In the genomic region with DNA sequence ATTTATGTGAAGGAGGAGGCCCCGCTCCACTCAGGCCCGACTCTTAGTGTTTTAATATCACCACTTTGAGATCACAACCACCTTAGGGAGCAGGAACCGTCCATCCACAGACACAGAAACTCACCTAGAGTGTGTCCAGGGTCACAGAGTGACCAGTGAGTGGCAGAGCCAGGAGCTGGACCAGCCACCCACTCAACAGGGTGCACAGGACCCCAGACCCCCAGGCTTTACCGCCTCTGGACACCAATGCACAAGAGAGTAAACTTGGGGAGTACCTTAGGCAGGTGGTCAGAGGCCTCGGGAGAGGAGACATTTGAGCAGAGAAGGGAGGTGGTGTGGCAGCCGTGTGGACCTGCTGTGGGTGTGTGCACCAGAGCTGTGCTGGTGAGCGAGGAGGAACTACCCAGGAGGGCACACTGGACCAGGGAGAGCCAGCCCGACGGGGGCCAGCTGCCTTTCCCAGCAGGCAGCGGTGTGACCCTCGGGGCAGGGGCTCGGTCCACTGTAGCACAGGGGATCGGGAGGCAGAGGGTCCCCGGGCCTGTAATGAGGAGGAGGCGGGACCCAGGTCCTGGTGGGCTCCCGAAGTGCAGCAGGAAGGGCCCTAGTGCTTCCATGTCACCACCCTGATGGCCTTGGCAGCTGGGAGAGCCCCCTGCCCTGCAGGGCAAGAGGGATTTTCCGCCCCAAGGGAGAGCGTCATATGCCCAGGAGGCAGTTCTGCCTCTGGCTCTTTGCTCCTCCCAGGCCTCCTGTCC, we compare ENCODE assay signal across 2 cellular contexts.
A peak's percentile ranks its signal among the peaks of the same experiment; 100 is the strongest.
TF ChIP-seq lines count a peak whose summit lies in the region.

No MANE protein-coding gene starts in this region.

TF ChIP-seq in HEK293T, 16 proteins besides CTCF, POLR2A, EP300 and RAD21:
- TF ChIP-seq BHLHE40 (IDR thresholded peaks at IDR 0.05; ENCODE audit: borderline replicate concordance), result no peak
- TF ChIP-seq, protein P1, sequence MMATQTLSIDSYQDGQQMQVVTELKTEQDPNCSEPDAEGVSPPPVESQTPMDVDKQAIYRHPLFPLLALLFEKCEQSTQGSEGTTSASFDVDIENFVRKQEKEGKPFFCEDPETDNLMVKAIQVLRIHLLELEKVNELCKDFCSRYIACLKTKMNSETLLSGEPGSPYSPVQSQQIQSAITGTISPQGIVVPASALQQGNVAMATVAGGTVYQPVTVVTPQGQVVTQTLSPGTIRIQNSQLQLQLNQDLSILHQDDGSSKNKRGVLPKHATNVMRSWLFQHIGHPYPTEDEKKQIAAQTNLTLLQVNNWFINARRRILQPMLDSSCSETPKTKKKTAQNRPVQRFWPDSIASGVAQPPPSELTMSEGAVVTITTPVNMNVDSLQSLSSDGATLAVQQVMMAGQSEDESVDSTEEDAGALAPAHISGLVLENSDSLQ (IDR thresholded peaks at IDR 0.05), result 0 out of 2 replicates have a peak, but pooled peaks have one; percentile 16
TF ChIP-seq in HEK293T: peak in this region for 1.

TF ChIP-seq in GM12878, 131 proteins besides CTCF, POLR2A, EP300 and RAD21:
- TF ChIP-seq ESRRA (IDR thresholded peaks at IDR 0.05; ENCODE audit: low read length) (no peak), TCF3 (IDR thresholded peaks at IDR 0.05; ENCODE audit: borderline replicate concordance, insufficient read depth, low read depth, low read length) (no peak), LARP7 (IDR thresholded peaks at IDR 0.05) (no peak), IKZF2 (IDR thresholded peaks at IDR 0.05) (no peak), POU2F2 (IDR thresholded peaks at IDR 0.05; ENCODE audit: borderline replicate concordance, low read depth, low read length) (no peak), YBX1 (IDR thresholded peaks at IDR 0.05) (no peak), SMAD5 (IDR thresholded peaks at IDR 0.05; ENCODE audit: low read depth) (no peak), SRF (IDR thresholded peaks at IDR 0.05; ENCODE audit: low read depth in 2 of 2, low read length in 2 of 2) (no peak), GATAD2B (conservative IDR thresholded peaks at IDR 0.05; ENCODE audit: low read depth) (no peak), MYC (IDR thresholded peaks at IDR 0.05; ENCODE audit: insufficient read depth, insufficient read length, insufficient replicate concordance, low read length, severe bottlenecking) (no peak), CBX3 (IDR thresholded peaks at IDR 0.05; ENCODE audit: borderline replicate concordance, low read depth) (no peak), EGR1 (IDR thresholded peaks at IDR 0.05; ENCODE audit: borderline replicate concordance in 1 of 2, low read depth in 2 of 2, low read length in 2 of 2) (no peak), EED (IDR thresholded peaks at IDR 0.05; ENCODE audit: low read depth) (no peak), ZNF217 (IDR thresholded peaks at IDR 0.05) (no peak)
- TF ChIP-seq, protein P2, sequence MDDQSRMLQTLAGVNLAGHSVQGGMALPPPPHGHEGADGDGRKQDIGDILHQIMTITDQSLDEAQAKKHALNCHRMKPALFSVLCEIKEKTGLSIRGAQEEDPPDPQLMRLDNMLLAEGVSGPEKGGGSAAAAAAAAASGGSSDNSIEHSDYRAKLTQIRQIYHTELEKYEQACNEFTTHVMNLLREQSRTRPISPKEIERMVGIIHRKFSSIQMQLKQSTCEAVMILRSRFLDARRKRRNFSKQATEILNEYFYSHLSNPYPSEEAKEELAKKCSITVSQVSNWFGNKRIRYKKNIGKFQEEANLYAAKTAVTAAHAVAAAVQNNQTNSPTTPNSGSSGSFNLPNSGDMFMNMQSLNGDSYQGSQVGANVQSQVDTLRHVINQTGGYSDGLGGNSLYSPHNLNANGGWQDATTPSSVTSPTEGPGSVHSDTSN (IDR thresholded peaks at IDR 0.05; ENCODE audit: insufficient replicate concordance, low read depth, low read length), result no peak
- TF ChIP-seq, protein P3, sequence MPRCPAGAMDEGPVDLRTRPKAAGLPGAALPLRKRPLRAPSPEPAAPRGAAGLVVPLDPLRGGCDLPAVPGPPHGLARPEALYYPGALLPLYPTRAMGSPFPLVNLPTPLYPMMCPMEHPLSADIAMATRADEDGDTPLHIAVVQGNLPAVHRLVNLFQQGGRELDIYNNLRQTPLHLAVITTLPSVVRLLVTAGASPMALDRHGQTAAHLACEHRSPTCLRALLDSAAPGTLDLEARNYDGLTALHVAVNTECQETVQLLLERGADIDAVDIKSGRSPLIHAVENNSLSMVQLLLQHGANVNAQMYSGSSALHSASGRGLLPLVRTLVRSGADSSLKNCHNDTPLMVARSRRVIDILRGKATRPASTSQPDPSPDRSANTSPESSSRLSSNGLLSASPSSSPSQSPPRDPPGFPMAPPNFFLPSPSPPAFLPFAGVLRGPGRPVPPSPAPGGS (IDR thresholded peaks at IDR 0.05; ENCODE audit: borderline replicate concordance, insufficient read depth, low read depth, low read length, poor library complexity, severe bottlenecking), result no peak
